In the genomic region with DNA sequence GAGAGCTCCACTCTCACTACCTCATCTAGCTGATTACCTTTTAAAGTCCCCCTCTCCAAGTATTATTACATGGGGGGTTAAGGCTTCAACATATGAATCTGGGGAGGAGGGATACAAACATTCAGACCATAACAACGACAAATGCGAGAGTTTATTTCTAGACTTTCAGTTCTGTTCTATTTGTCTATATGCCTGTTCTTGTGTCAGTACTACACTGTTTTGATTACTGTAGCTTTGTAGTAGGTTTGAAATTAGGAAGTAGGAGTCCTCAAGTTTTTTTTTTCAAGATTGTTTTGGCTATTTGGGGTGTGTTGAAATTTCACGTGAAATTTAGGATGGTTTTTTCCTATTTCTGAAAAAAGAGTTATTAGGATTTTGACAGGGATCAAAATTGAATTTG, we compare ENCODE assay signal across 22 cellular contexts.
"Had no signal": no experiment of that assay in that cellular context is flagged by ENCODE, and none has a peak within 500 bp of the region (broad histone marks: within the 10 kb centered on the region; RNA-seq: fewer than 3 reads in every experiment).

No MANE protein-coding gene starts in this region.

- H2AFZ ChIP-seq: neural progenitor cell had no signal

- ATAC-seq: effector memory CD8-positive, alpha-beta T cell; gastroesophageal sphincter; left lobe of liver; natural killer cell treated with Interleukin-12 subunit alpha and Interleukin-12 subunit beta and Interleukin-15 and Interleukin-18, amount 100 ng/mL, for 72 hours; pancreas; right cardiac atrium; stimulated activated naive CD8-positive, alpha-beta T cell treated with anti-CD3 and anti-CD28 coated beads, Interleukin-15, Interleukin-2, amounts not matched to agents 100 U/mL and 50 U/mL, for 24 hours had no signal

- H3K9me3 ChIP-seq: pancreas, suprapubic skin, thyroid gland had no signal

- H3K27ac ChIP-seq: epithelial cell of prostate, esophagus muscularis mucosa, gastroesophageal sphincter, neural progenitor cell, pancreas, suprapubic skin, thyroid gland had no signal

- H3K27me3 Mint-ChIP-seq: dendritic cell treated with granulocyte-macrophage colony-stimulating factor and Interleukin-4, amounts not matched to agents 40 ng/mL and 50 ng/mL, for 4 days; effector memory CD8-positive, alpha-beta T cell; natural killer cell treated with Interleukin-12 subunit alpha and Interleukin-12 subunit beta and Interleukin-15 and Interleukin-18, amount 100 ng/mL, for 72 hours; progenitor cell of endocrine pancreas; type B pancreatic cell had no signal

- H3K4me3 ChIP-seq: esophagus muscularis mucosa, gastroesophageal sphincter, neural progenitor cell, pancreas, suprapubic skin, thyroid gland had no signal

- FAIRE-seq: pancreas, small intestine, urothelium cell line had no signal

- H3K4me2 ChIP-seq: neural progenitor cell had no signal

- H3K27ac Mint-ChIP-seq: dendritic cell treated with granulocyte-macrophage colony-stimulating factor and Interleukin-4, amounts not matched to agents 40 ng/mL and 50 ng/mL, for 4 days; effector memory CD8-positive, alpha-beta T cell; natural killer cell treated with Interleukin-12 subunit alpha and Interleukin-12 subunit beta and Interleukin-15 and Interleukin-18, amount 100 ng/mL, for 72 hours; neural progenitor cell; progenitor cell of endocrine pancreas; type B pancreatic cell had no signal

- DNase-seq: effector memory CD8-positive, alpha-beta T cell; glutamatergic neuron; islet precursor cell; mammary epithelial cell; nucleus accumbens; pancreas; right cardiac atrium; small intestine; stimulated activated CD4-positive, alpha-beta T cell treated with anti-CD3 and anti-CD28 coated beads, Interleukin-12 subunit alpha, Interleukin-12 subunit beta, amount 100 ng/mL, for 4 hours; stimulated activated naive CD8-positive, alpha-beta T cell treated with anti-CD3 and anti-CD28 coated beads, Interleukin-15, Interleukin-2, amounts not matched to agents 100 U/mL and 50 U/mL, for 24 hours; thyroid gland had no signal

- H3K4me1 ChIP-seq: neural progenitor cell had no signal

- H3K9ac ChIP-seq: neural progenitor cell had no signal

- H3K36me3 ChIP-seq: pancreas, suprapubic skin, thyroid gland had no signal

- H3K4me3 Mint-ChIP-seq: dendritic cell treated with granulocyte-macrophage colony-stimulating factor and Interleukin-4, amounts not matched to agents 40 ng/mL and 50 ng/mL, for 4 days; effector memory CD8-positive, alpha-beta T cell; natural killer cell treated with Interleukin-12 subunit alpha and Interleukin-12 subunit beta and Interleukin-15 and Interleukin-18, amount 100 ng/mL, for 72 hours; neural progenitor cell; type B pancreatic cell had no signal

- H3K27me3 ChIP-seq: esophagus muscularis mucosa, gastroesophageal sphincter, neural progenitor cell, pancreas, suprapubic skin, thyroid gland had no signal

- H3K4me1 Mint-ChIP-seq: neural progenitor cell had no signal
